13 cellular contexts compared by ENCODE assay signal in the genomic region with DNA sequence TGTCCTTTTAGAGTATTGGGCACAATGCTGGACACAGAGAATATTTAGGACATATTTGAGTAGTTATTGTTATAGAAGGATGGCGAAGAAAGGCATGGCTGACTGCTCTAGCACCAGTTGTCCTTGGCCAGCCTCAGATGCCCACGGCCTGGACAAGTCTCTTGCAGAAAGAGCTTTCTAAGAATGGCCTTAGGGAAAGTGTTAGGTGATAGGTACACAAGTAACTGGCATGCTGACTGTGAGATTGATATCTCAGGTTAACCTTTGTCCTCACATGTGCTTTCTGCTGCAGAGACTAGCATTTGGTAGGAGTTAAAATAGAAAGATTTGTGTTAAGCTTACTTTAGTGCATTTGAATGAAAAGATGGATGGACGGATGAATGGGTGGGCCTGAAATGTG. TPM values are rescaled to one million over a fixed set of nuclear protein-coding genes. Genes with fewer than 3 reads are reported as not detected.
DNase-seq lines count a peak whose midpoint lies in the region; ATAC-seq and TF ChIP-seq lines count a peak whose summit lies in the region.
"Had no signal": no experiment of that assay in that cellular context is flagged by ENCODE, and none has a peak within 500 bp of the region (broad histone marks: within the 10 kb centered on the region; RNA-seq: fewer than 3 reads in every experiment).

No MANE protein-coding gene starts in this region.

- intact Hi-C loops in natural killer cell (cut with micrococcal nuclease): loop anchor here (2.0 to 10.0 kb wide), 2 partner anchors 57 to 129 kb away; a partner anchor contains a TSS

- no peaks in the 10 kb centered on the region for H3K27me3 Mint-ChIP-seq in stimulated activated naive CD8-positive, alpha-beta T cell treated with anti-CD3 and anti-CD28 coated beads, Interleukin-15, Interleukin-2, amounts not matched to agents 100 ng/mL and 50 ng/mL, for 24 hours
- no peaks in the 10 kb centered on the region for H3K27me3 Mint-ChIP-seq in activated naive CD8-positive, alpha-beta T cell treated with anti-CD3 and anti-CD28 coated beads, Interleukin-2, amount 50 U/mL, for 24 hours
- no peaks in the 10 kb centered on the region for H3K27me3 Mint-ChIP-seq in natural killer cell (ENCODE audit: low read depth in 2 of 2)
- H3K27me3 Mint-ChIP-seq: progenitor cell of endocrine pancreas had no signal

- H3K27ac Mint-ChIP-seq in stimulated activated naive CD8-positive, alpha-beta T cell treated with anti-CD3 and anti-CD28 coated beads, Interleukin-15, Interleukin-2, amounts not matched to agents 100 ng/mL and 50 ng/mL, for 24 hours: peak overlapping the region; percentile 46
- H3K27ac Mint-ChIP-seq in activated naive CD8-positive, alpha-beta T cell treated with anti-CD3 and anti-CD28 coated beads, Interleukin-2, amount 50 U/mL, for 24 hours: peak overlapping the region; percentile 88
- H3K27ac Mint-ChIP-seq in natural killer cell: peak overlapping the region; percentile 65 to 71
- H3K27ac Mint-ChIP-seq: progenitor cell of endocrine pancreas had no signal

- DNase-seq in stimulated activated naive CD8-positive, alpha-beta T cell treated with anti-CD3 and anti-CD28 coated beads, Interleukin-15, Interleukin-2, amounts not matched to agents 100 U/mL and 50 U/mL, for 24 hours: no peak
- DNase-seq in activated naive CD8-positive, alpha-beta T cell treated with anti-CD3 and anti-CD28 coated beads, Interleukin-2, amount 50 U/mL, for 24 hours: no peak
- DNase-seq in natural killer cell: no peak
- DNase-seq in hypothalamus (lab: John Stamatoyannopoulos, UW): no peak
- no peak for DNase-seq in GOT3 (lab: John Stamatoyannopoulos, UW)
- no peak for DNase-seq in NCI-H2081 (lab: John Stamatoyannopoulos, UW)
- DNase-seq: KG1; NCI-H1048; NK-92 treated with Interleukin-12 subunit alpha and Interleukin-12 subunit beta, amount 100 ng/mL, for 24 hours; stimulated activated CD4-positive, alpha-beta T cell treated with anti-CD3 and anti-CD28 coated beads, Interleukin-4, amount 100 ng/mL, for 1 hour had no signal

- no peak for ATAC-seq in stimulated activated naive CD8-positive, alpha-beta T cell treated with anti-CD3 and anti-CD28 coated beads, Interleukin-15, Interleukin-2, amounts not matched to agents 100 U/mL and 50 U/mL, for 24 hours
- ATAC-seq in activated naive CD8-positive, alpha-beta T cell treated with anti-CD3 and anti-CD28 coated beads, Interleukin-2, amount 50 U/mL, for 24 hours: no peak
- no peak for ATAC-seq in natural killer cell
- no peak for ATAC-seq in HG03342 (IDR thresholded peaks at IDR 0.05; ENCODE audit: unreplicated experiment)

- peaks cover 84% of the 10 kb centered on the region for H3K36me3 Mint-ChIP-seq in stimulated activated naive CD8-positive, alpha-beta T cell treated with anti-CD3 and anti-CD28 coated beads, Interleukin-15, Interleukin-2, amounts not matched to agents 100 ng/mL and 50 ng/mL, for 24 hours (ENCODE audit: low read depth)
- peaks cover 77% of the 10 kb centered on the region for H3K36me3 Mint-ChIP-seq in activated naive CD8-positive, alpha-beta T cell treated with anti-CD3 and anti-CD28 coated beads, Interleukin-2, amount 50 U/mL, for 24 hours (ENCODE audit: low read depth)
- peaks cover 41% of the 10 kb centered on the region for H3K36me3 Mint-ChIP-seq in natural killer cell

- peak overlapping the region; percentile 5 for H3K4me3 Mint-ChIP-seq in stimulated activated naive CD8-positive, alpha-beta T cell treated with anti-CD3 and anti-CD28 coated beads, Interleukin-15, Interleukin-2, amounts not matched to agents 100 ng/mL and 50 ng/mL, for 24 hours
- peak overlapping the region; percentile 25 for H3K4me3 Mint-ChIP-seq in activated naive CD8-positive, alpha-beta T cell treated with anti-CD3 and anti-CD28 coated beads, Interleukin-2, amount 50 U/mL, for 24 hours
- no peak overlapping the region for H3K4me3 Mint-ChIP-seq in natural killer cell

- no peaks in the 10 kb centered on the region for H3K9me3 Mint-ChIP-seq in stimulated activated naive CD8-positive, alpha-beta T cell treated with anti-CD3 and anti-CD28 coated beads, Interleukin-15, Interleukin-2, amounts not matched to agents 100 ng/mL and 50 ng/mL, for 24 hours
- H3K9me3 Mint-ChIP-seq in activated naive CD8-positive, alpha-beta T cell treated with anti-CD3 and anti-CD28 coated beads, Interleukin-2, amount 50 U/mL, for 24 hours: no peaks in the 10 kb centered on the region
- no peaks in the 10 kb centered on the region for H3K9me3 Mint-ChIP-seq in natural killer cell

- H3K4me1 Mint-ChIP-seq in stimulated activated naive CD8-positive, alpha-beta T cell treated with anti-CD3 and anti-CD28 coated beads, Interleukin-15, Interleukin-2, amounts not matched to agents 100 ng/mL and 50 ng/mL, for 24 hours (ENCODE audit: low read depth): peaks cover 50% of the 10 kb centered on the region
- H3K4me1 Mint-ChIP-seq in activated naive CD8-positive, alpha-beta T cell treated with anti-CD3 and anti-CD28 coated beads, Interleukin-2, amount 50 U/mL, for 24 hours: peaks cover 50% of the 10 kb centered on the region
- peaks cover 57 to 63% of the 10 kb centered on the region in 2 donors for H3K4me1 Mint-ChIP-seq in natural killer cell

- TF ChIP-seq CTCF in natural killer cell (IDR thresholded peaks at IDR 0.05): no peak

RNA-seq across cellular contexts. Expression of a gene that starts 10.1 kb away (rescaled TPM):
- total RNA-seq in natural killer cell: 100 to 1,000 TPM in 2 of 3 donors, 10 to 100 TPM in 1; 91.8 to 118 (median 116) TPM

RNA-seq across cellular contexts. Expression of a gene that starts 44.7 kb away (rescaled TPM):
- total RNA-seq in natural killer cell: 1 to 10 TPM; 5.2 to 7.2 (median 5.3) TPM

RNA-seq across cellular contexts. Expression of a gene that starts 57.2 kb away (rescaled TPM):
- total RNA-seq in natural killer cell: 10 to 100 TPM; 23.5 to 27.4 (median 25.6) TPM
